Comparison of ENCODE assay signal across 9 cellular contexts in the genomic region with DNA sequence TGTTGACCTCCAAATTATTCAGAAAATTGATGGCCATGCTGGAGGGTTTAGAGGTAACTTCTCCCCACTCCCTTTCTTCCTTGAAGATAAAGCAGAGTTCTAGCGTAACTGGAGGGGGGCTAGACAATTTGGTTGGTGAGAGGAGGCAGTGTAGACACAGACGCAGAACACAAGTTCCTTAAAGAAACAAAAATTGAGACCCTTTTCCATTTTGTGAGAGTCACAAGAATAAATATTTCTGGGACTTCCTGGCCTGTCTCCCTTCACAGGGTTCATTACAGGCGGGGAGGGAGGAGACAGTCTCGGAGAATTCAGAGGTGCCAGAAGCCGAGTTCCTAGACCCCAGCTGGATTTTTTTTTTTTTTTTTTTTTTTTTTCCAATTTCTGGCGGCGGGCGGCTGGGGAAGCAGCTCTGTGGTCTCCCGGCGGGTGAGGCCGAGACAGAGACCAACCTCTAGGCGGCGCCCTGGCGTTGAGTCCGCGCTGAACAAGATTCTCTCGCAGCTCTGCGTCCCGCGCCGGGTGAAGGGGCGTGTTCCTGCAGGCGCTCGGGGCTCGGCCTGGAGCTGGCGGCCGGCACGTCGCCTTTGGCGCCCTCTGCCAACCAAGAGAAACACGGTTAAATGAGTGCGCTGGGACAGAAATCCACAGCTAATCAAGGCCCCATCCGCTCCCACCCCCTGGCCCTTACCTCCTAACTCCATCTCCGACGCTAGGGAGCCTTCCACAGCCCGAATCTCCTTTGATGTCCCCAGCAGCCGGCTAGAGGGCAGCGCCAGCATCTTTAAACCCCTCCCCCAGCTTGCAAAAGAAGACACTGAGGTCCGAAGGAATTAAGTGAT. TPM values are rescaled to one million over a fixed set of nuclear protein-coding genes. Genes with fewer than 3 reads are reported as not detected.
DNase-seq lines count a peak whose midpoint lies in the region; ATAC-seq and TF ChIP-seq lines count a peak whose summit lies in the region.
"Had no signal": no experiment of that assay in that cellular context is flagged by ENCODE, and none has a peak within 500 bp of the region (broad histone marks: within the 10 kb centered on the region; RNA-seq: fewer than 3 reads in every experiment).

No MANE protein-coding gene starts in this region.

- intact Hi-C loops in CD8-positive, alpha-beta T cell (cut with DNase I, micrococcal nuclease) = no loop called here
- intact Hi-C loops in gastrocnemius medialis (cut with DNase I; ENCODE audit: low total_unique reads) = no loop called here

- no peak overlapping the region for H3K27ac ChIP-seq in CD8-positive, alpha-beta T cell (ENCODE audit: low read depth, low read length)
- H3K27ac ChIP-seq in gastrocnemius medialis = no peak overlapping the region
- H3K27ac ChIP-seq: skin epidermis had no signal

- peaks cover 47% of the 10 kb centered on the region for H3K27me3 ChIP-seq in CD8-positive, alpha-beta T cell (ENCODE audit: insufficient read depth, low read length)
- H3K27me3 ChIP-seq in gastrocnemius medialis = peaks cover 91 to 100% (median 100%) of the 10 kb centered on the region in 3 donors

- peak; percentile 36 to 75 (median 69) for DNase-seq in CD8-positive, alpha-beta T cell
- peak; percentile 33 for DNase-seq in HFF-Myc (ENCODE audit: extremely low read depth, low read depth)
- peak; percentile 55 for DNase-seq in NOMO-1 treated with dmso at 0.1 percent for 144 hours (lab: John Stamatoyannopoulos, UW; ENCODE audit: unreplicated experiment)
- peak; percentile 81 to 84 for DNase-seq in activated T-cell treated with anti-CD3 and anti-CD28 coated beads, Interleukin-2, amount 50 U/mL, for 72 hours
- peak; percentile 96 for DNase-seq in glutamatergic neuron
- peak in 1 of 2 donors; percentile 14 for DNase-seq in gastrocnemius medialis
- DNase-seq in amniotic stem cell (lab: John Stamatoyannopoulos, UW) = no peak

- peaks cover 15% of the 10 kb centered on the region for H3K4me1 ChIP-seq in CD8-positive, alpha-beta T cell (ENCODE audit: insufficient read depth, low read length)
- no peaks in the 10 kb centered on the region for H3K4me1 ChIP-seq in gastrocnemius medialis

- TF ChIP-seq POLR2A in gastrocnemius medialis (IDR thresholded peaks at IDR 0.05) = no peak

- in situ Hi-C loops in gastrocnemius medialis (cut with MboI; ENCODE audit: low sequenced_read_pairs in 4 of 4) = loop anchor here in 1 of 4 donors (25.0 kb wide), 1 partner anchor 101 kb away; a partner anchor contains a TSS

- no peaks in the 10 kb centered on the region for H3K9me3 ChIP-seq in CD8-positive, alpha-beta T cell (ENCODE audit: low read length)
- no peaks in the 10 kb centered on the region for H3K9me3 ChIP-seq in gastrocnemius medialis

- peak; percentile 88 for ATAC-seq in CD8-positive, alpha-beta T cell
- peak; percentile 85 to 87 for ATAC-seq in activated T-cell treated with anti-CD3 and anti-CD28 coated beads, Interleukin-2, amount 50 U/mL, for 72 hours (replicated peaks in 1 of 2)
- ATAC-seq in gastrocnemius medialis (peak in 1 of 2 donors; percentile 27), GM18858 (IDR thresholded peaks at IDR 0.05; ENCODE audit: unreplicated experiment) (no peak)

- H3K36me3 ChIP-seq in CD8-positive, alpha-beta T cell (ENCODE audit: insufficient read depth, low read length) = no peaks in the 10 kb centered on the region
- H3K36me3 ChIP-seq in gastrocnemius medialis = no peaks in the 10 kb centered on the region

- H3K4me3 ChIP-seq in CD8-positive, alpha-beta T cell (ENCODE audit: low read depth, low read length) = peak overlapping the region; percentile 22
- no peak overlapping the region for H3K4me3 ChIP-seq in HFF-Myc (replicated peaks; ENCODE audit: low read depth, low read length)
- H3K4me3 ChIP-seq in gastrocnemius medialis = no peak overlapping the region
- H3K4me3 ChIP-seq: skin epidermis had no signal

- no peaks in the 10 kb centered on the region for H3K36me3 Mint-ChIP-seq in CD8-positive, alpha-beta T cell
- H3K36me3 Mint-ChIP-seq in activated T-cell treated with anti-CD3 and anti-CD28 coated beads, Interleukin-2, amount 50 U/mL, for 72 hours (ENCODE audit: insufficient read depth in 2 of 2) = no peaks in the 10 kb centered on the region
- H3K36me3 Mint-ChIP-seq in glutamatergic neuron (ENCODE audit: unreplicated experiment) = no peaks in the 10 kb centered on the region

- TF ChIP-seq CTCF in CD8-positive, alpha-beta T cell (IDR thresholded peaks at IDR 0.05) = peak; percentile 72
- peak; percentile 63 for TF ChIP-seq CTCF in HFF-Myc (IDR thresholded peaks at IDR 0.05; ENCODE audit: low read depth, low read length, missing control alignments)
- TF ChIP-seq CTCF in glutamatergic neuron (IDR thresholded peaks at IDR 0.05; ENCODE audit: partially characterized antibody, unreplicated experiment) = peak; percentile 71
- TF ChIP-seq CTCF in gastrocnemius medialis (IDR thresholded peaks at IDR 0.05 in 4 of 5, conservative IDR thresholded peaks at IDR 0.05 in 1 of 5) = peak in 3 of 5 experiments; percentile 11 to 51 (median 39)

- H3K27ac Mint-ChIP-seq in CD8-positive, alpha-beta T cell = no peak overlapping the region
- no peak overlapping the region for H3K27ac Mint-ChIP-seq in activated T-cell treated with anti-CD3 and anti-CD28 coated beads, Interleukin-2, amount 50 U/mL, for 72 hours
- no peak overlapping the region for H3K27ac Mint-ChIP-seq in glutamatergic neuron (ENCODE audit: unreplicated experiment)

- H3K4me1 Mint-ChIP-seq in CD8-positive, alpha-beta T cell (ENCODE audit: low read depth) = peaks cover 14% of the 10 kb centered on the region
- peaks cover 27% of the 10 kb centered on the region for H3K4me1 Mint-ChIP-seq in activated T-cell treated with anti-CD3 and anti-CD28 coated beads, Interleukin-2, amount 50 U/mL, for 72 hours (ENCODE audit: low read depth)
- no peaks in the 10 kb centered on the region for H3K4me1 Mint-ChIP-seq in glutamatergic neuron (ENCODE audit: low read depth, unreplicated experiment)

- peak overlapping the region; percentile 3 for H3K4me3 Mint-ChIP-seq in CD8-positive, alpha-beta T cell
- peak overlapping the region in 1 of 2 donors; percentile 60 for H3K4me3 Mint-ChIP-seq in activated T-cell treated with anti-CD3 and anti-CD28 coated beads, Interleukin-2, amount 50 U/mL, for 72 hours
- no peak overlapping the region for H3K4me3 Mint-ChIP-seq in glutamatergic neuron (ENCODE audit: unreplicated experiment)

- CTCF ChIA-PET in CD8-positive, alpha-beta T cell (lab: Charles Lee) = interaction anchor here (0.6 to 2.9 kb wide), 23 partner anchors 9 to 478 kb away, joined by 3 to 12 read pairs (median 4); a partner anchor contains a TSS

- no peaks in the 10 kb centered on the region for H3K9me3 Mint-ChIP-seq in CD8-positive, alpha-beta T cell
- H3K9me3 Mint-ChIP-seq in activated T-cell treated with anti-CD3 and anti-CD28 coated beads, Interleukin-2, amount 50 U/mL, for 72 hours = no peaks in the 10 kb centered on the region
- H3K9me3 Mint-ChIP-seq in glutamatergic neuron (ENCODE audit: unreplicated experiment) = peaks cover 9% of the 10 kb centered on the region

- POLR2A ChIA-PET in CD8-positive, alpha-beta T cell (lab: Charles Lee) = interaction anchor here (1.3 kb wide), 1 partner anchor 23 kb away, joined by 4 read pairs; no protein-coding TSS in a partner anchor

- peaks cover 82% of the 10 kb centered on the region for H3K27me3 Mint-ChIP-seq in CD8-positive, alpha-beta T cell (ENCODE audit: low read depth)
- peaks cover 96% of the 10 kb centered on the region for H3K27me3 Mint-ChIP-seq in activated T-cell treated with anti-CD3 and anti-CD28 coated beads, Interleukin-2, amount 50 U/mL, for 72 hours (ENCODE audit: low read depth)
- peaks cover 43% of the 10 kb centered on the region for H3K27me3 Mint-ChIP-seq in glutamatergic neuron (ENCODE audit: unreplicated experiment)

RNA-seq across cellular contexts. Expression of a gene that starts 10.2 kb away (rescaled TPM):
- not detected for total RNA-seq in CD8-positive, alpha-beta T cell
- total RNA-seq in activated T-cell treated with anti-CD3 and anti-CD28 coated beads, Interleukin-2, amount 50 U/mL, for 72 hours = 10 to 100 TPM; 15.0 to 23.0 TPM
- not detected for total RNA-seq in glutamatergic neuron (ENCODE audit: unreplicated experiment)
- total RNA-seq in gastrocnemius medialis = not detected

RNA-seq across cellular contexts. Expression of a gene that starts 21.3 kb away (rescaled TPM):
- total RNA-seq in CD8-positive, alpha-beta T cell = not detected
- total RNA-seq in activated T-cell treated with anti-CD3 and anti-CD28 coated beads, Interleukin-2, amount 50 U/mL, for 72 hours = not detected
- total RNA-seq in glutamatergic neuron (ENCODE audit: unreplicated experiment) (not detected), gastrocnemius medialis (under 1 TPM in 1 of 4 donors, not detected in 3; 0.27 TPM)

RNA-seq across cellular contexts. Expression of a gene that starts 25.6 kb away (rescaled TPM):
- under 1 TPM in 1 of 2 experiments, not detected in 1; 0.22 TPM for total RNA-seq in CD8-positive, alpha-beta T cell
- total RNA-seq in activated T-cell treated with anti-CD3 and anti-CD28 coated beads, Interleukin-2, amount 50 U/mL, for 72 hours = 1 to 10 TPM; 1.3 to 1.6 TPM
- total RNA-seq in glutamatergic neuron (ENCODE audit: unreplicated experiment) (0.64 TPM), gastrocnemius medialis (1 to 10 TPM in 1 of 4 donors, under 1 TPM in 3; 0.36 to 3.0 (median 0.65) TPM)

RNA-seq across cellular contexts. Expression of a gene that starts 31.6 kb away (rescaled TPM):
- under 1 TPM in 1 of 2 experiments, not detected in 1; 0.19 TPM for total RNA-seq in CD8-positive, alpha-beta T cell
- under 1 TPM; 0.24 to 0.51 TPM for total RNA-seq in activated T-cell treated with anti-CD3 and anti-CD28 coated beads, Interleukin-2, amount 50 U/mL, for 72 hours
- not detected for total RNA-seq in glutamatergic neuron (ENCODE audit: unreplicated experiment)
- 1 to 10 TPM in 2 of 4 donors, under 1 TPM in 2; 0.55 to 3.0 (median 1.3) TPM for total RNA-seq in gastrocnemius medialis

RNA-seq across cellular contexts. Expression of a gene that starts 42.8 kb away (rescaled TPM):
- total RNA-seq in CD8-positive, alpha-beta T cell = not detected
- not detected for total RNA-seq in activated T-cell treated with anti-CD3 and anti-CD28 coated beads, Interleukin-2, amount 50 U/mL, for 72 hours
- not detected for total RNA-seq in glutamatergic neuron (ENCODE audit: unreplicated experiment)
- total RNA-seq in gastrocnemius medialis = not detected

Comparison
In these comparisons a context has a peak if more than half of its experiments do, and no peak if none do; other contexts are left out.
1. RNA of a gene that starts 10.2 kb away (total RNA-seq): 15.0 to 23.0 TPM in activated T-cell treated with anti-CD3 and anti-CD28 coated beads, Interleukin-2, amount 50 U/mL, for 72 hours; not detected in CD8-positive, alpha-beta T cell, not detected in glutamatergic neuron (single experiment) and not detected in gastrocnemius medialis; every median in the first group is over 10 times any median in the second.
2. Peak in every context shown above with its lines, with median percentiles within 50 percentile points of each other: CTCF ChIP-seq.